Comparison of ENCODE assay signal across 8 cellular contexts in genomic region chr10:103781329-103782061, GRCh38.
A peak's percentile ranks its signal among the peaks of the same experiment; 100 is the strongest.
DNase-seq lines count a peak whose midpoint lies in the region; ATAC-seq, FAIRE-seq and TF ChIP-seq lines count a peak whose summit lies in the region.

No MANE protein-coding gene starts in this region.

- peak; percentile 53 for FAIRE-seq in GM18507 (lab: Jason Lieb, UNC)

- peak; percentile 91 for DNase-seq in AG04449 (ENCODE audit: low read depth, low spot score)
- DNase-seq in GM18507 (ENCODE audit: extremely low spot score, insufficient read length, low read depth): no peak
- DNase-seq in SK-MEL-5 (ENCODE audit: low read depth, low spot score): peak; percentile 38
- DNase-seq in fibroblast of the aortic adventitia (ENCODE audit: low read depth): peak; percentile 92
- no peak for DNase-seq in NCI-H1092 (lab: John Stamatoyannopoulos, UW)
- DNase-seq in ureter (ENCODE audit: low spot score): no peak

- in situ Hi-C loops in SK-MEL-5 (cut with HindIII; ENCODE audit: low pct_unique_long_range_greater_than_20kb, low sequenced_read_pairs): no loop called here

- TF ChIP-seq CTCF in AG04449 (IDR thresholded peaks at IDR 0.05; ENCODE audit: insufficient read depth, low read length, missing control alignments) (peak; percentile 37), fibroblast of the aortic adventitia (IDR thresholded peaks at IDR 0.05; ENCODE audit: insufficient read depth, low read length) (peak; percentile 43)

- CTCF ChIA-PET in AG04449 (lab: Yijun Ruan, JAX): interaction anchor here (0.7 to 2.5 kb wide), 17 partner anchors 8 to 103 kb away, joined by 3 to 10 read pairs (median 4); no protein-coding TSS in a partner anchor

- no peak for ATAC-seq in GM19324 (IDR thresholded peaks at IDR 0.05; ENCODE audit: low FRiP score, unreplicated experiment)
- no peak for ATAC-seq in HG02623 (IDR thresholded peaks at IDR 0.05; ENCODE audit: unreplicated experiment)

- no peak overlapping the region for H3K4me3 ChIP-seq in AG04449 (ENCODE audit: low read depth, low read length)
- no peak overlapping the region for H3K4me3 ChIP-seq in fibroblast of the aortic adventitia (ENCODE audit: low read depth, low read length)

- POLR2A ChIA-PET in AG04449 (lab: Yijun Ruan, JAX): interaction anchor here (0.7 to 2.0 kb wide), 4 partner anchors 9 to 48 kb away, joined by 4 to 17 read pairs (median 11); no protein-coding TSS in a partner anchor

Comparison
In these comparisons a context has a peak if more than half of its experiments do, and no peak if none do; other contexts are left out.
1. DNase-seq: peak in AG04449 (single experiment), SK-MEL-5 (single experiment) and fibroblast of the aortic adventitia (single experiment); none in GM18507 (single experiment), NCI-H1092 (single experiment) and ureter (single experiment).